Comparison of ENCODE assay signal across 1 cellular context in the genomic region with DNA sequence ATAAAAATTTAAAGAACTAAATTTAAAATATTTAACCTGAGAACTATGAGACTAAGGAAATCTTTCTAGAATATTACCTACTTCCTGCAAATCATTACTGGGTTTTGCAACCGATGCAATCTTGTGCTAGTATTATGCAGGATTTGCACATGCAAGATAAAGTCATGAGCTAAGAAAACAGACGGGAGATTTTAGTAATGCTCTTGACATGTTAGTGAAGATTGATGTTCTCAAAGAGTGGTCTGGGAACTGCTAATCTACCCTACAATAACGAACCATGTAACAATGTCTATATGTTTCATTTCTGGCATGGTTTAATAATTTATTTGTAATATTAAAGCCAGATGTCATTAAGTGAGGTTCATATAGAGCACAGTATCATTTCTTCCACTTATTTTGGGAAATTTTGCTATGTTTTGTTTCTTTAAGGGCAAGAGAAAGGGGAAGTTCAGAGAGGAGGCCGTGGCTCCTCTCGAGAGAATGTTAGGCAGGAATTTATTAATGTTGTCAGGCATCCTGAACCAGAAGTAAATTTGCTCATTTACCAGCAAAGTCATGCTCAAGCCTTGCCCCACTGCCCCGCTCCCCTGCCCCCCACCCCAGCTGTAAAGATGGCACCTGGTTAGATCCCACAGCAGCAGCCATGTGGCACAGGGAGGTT.
TF ChIP-seq lines count a peak whose summit lies in the region.

No MANE protein-coding gene starts in this region.

TF ChIP-seq in WTC11, 78 proteins besides CTCF, POLR2A, EP300 and RAD21 (continued from another document):
- TF ChIP-seq STAT6 (CRISPR knock-in tag; conservative IDR thresholded peaks at IDR 0.05; ENCODE audit: low read depth): no peak
- TF ChIP-seq GTF2I (CRISPR knock-in tag; conservative IDR thresholded peaks at IDR 0.05): no peak
- TF ChIP-seq CREM (CRISPR knock-in tag; IDR thresholded peaks at IDR 0.05): no peak
